15 cellular contexts compared by ENCODE assay signal in the genomic region with DNA sequence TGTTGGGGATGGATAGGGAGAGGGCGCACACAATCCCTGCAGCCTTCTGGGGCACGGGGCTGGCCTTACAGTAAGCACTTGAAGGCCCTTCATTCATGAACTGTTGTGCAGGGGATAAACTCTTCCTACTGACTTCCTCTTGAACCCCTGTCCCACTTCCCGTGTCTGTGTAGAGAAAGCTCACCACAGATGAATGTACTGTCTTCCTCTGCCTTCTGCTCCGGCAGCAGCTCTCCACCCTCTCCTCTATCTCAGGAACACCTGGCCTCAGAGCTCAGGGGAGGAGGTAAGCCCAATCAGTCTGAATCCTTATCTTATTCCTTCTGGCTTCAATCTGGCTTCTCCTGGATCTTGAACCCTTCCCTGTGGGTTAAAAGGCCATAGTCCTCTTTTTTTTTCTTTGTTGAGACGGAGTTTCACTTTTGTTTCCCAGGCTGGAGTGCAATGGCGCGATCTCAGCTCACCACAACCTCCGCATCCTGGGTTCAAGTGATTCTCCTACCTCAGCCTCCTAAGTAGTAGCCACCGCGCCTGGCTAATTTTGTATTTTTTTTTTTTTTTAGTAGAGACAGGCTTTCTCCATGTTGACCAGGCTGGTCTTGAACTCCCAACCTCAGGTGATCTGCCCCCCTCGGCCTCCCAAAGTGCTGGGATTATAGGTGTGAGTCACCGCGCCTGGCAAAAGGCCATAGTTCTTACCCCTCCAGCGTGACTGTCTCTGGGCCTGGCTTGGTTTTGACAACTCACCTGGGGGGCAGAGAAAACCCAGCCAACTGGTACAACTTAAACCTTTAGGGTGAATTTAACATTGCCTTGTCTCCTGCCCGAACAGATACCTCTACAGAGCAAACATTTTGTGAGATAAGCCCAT. TPM values are rescaled to one million over a fixed set of nuclear protein-coding genes. Genes with fewer than 3 reads are reported as not detected.
DNase-seq lines count a peak whose midpoint lies in the region; ATAC-seq, FAIRE-seq and TF ChIP-seq lines count a peak whose summit lies in the region.
"Had no signal": no experiment of that assay in that cellular context is flagged by ENCODE, and none has a peak within 500 bp of the region (broad histone marks: within the 10 kb centered on the region; RNA-seq: fewer than 3 reads in every experiment).

No MANE protein-coding gene starts in this region.

- peak overlapping the region; percentile 38 for H3K9ac ChIP-seq in DND-41 (ENCODE audit: low read depth, low read length)

- H3K4me2 ChIP-seq in DND-41 (ENCODE audit: insufficient read depth, low read length) = peak overlapping the region; percentile 40

- no peaks in the 10 kb centered on the region for H3K9me3 ChIP-seq in DND-41 (ENCODE audit: insufficient read depth, low read length, severe bottlenecking)
- H3K9me3 ChIP-seq in T-helper 17 cell (ENCODE audit: control insufficient read depth, low read length, poor library complexity, severe bottlenecking) = no peaks in the 10 kb centered on the region
- no peaks in the 10 kb centered on the region for H3K9me3 ChIP-seq in naive thymus-derived CD4-positive, alpha-beta T cell (ENCODE audit: control insufficient read depth in 2 of 3, low read length in 3 of 3)
- no peaks in the 10 kb centered on the region for H3K9me3 ChIP-seq in right cardiac atrium (ENCODE audit: control insufficient read depth, low read length)
- H3K9me3 ChIP-seq: BE2C, stomach had no signal

- H2AFZ ChIP-seq in DND-41 (ENCODE audit: low read depth, low read length) = peak overlapping the region; percentile 69

- H3K27me3 Mint-ChIP-seq in T-helper 17 cell = no peaks in the 10 kb centered on the region
- H3K27me3 Mint-ChIP-seq in naive thymus-derived CD4-positive, alpha-beta T cell = peaks cover 0 to 3% (median 0%) of the 10 kb centered on the region in 5 donors
- H3K27me3 Mint-ChIP-seq: memory B cell had no signal

- CTCF ChIA-PET in naive thymus-derived CD4-positive, alpha-beta T cell (lab: Charles Lee) = interaction anchor here (0.8 to 1.2 kb wide), 2 partner anchors 21 to 62 kb away, joined by 3 read pairs; no protein-coding TSS in a partner anchor
- CTCF ChIA-PET in RWPE1 (lab: Yijun Ruan, JAX) = no interaction called here

- peak overlapping the region; percentile 88 for H3K27ac Mint-ChIP-seq in T-helper 17 cell
- peak overlapping the region; percentile 89 to 99 (median 95) for H3K27ac Mint-ChIP-seq in naive thymus-derived CD4-positive, alpha-beta T cell
- H3K27ac Mint-ChIP-seq: H9, memory B cell had no signal

- peaks cover 0 to 4% (median 0%) of the 10 kb centered on the region in 11 donors for H3K9me3 Mint-ChIP-seq in naive thymus-derived CD4-positive, alpha-beta T cell
- H3K9me3 Mint-ChIP-seq: H9, memory B cell had no signal

- ATAC-seq in DND-41 (ENCODE audit: insufficient read depth, low read depth) = peak; percentile 93
- ATAC-seq in T-helper 17 cell = peak; percentile 69
- peak; percentile 46 for ATAC-seq in naive thymus-derived CD4-positive, alpha-beta T cell
- ATAC-seq in right cardiac atrium = no peak

- H3K79me2 ChIP-seq in DND-41 (ENCODE audit: insufficient read depth, low read length) = no peaks in the 10 kb centered on the region

- H4K20me1 ChIP-seq in DND-41 (ENCODE audit: insufficient read depth, low read length) = no peaks in the 10 kb centered on the region

- peaks cover 31% of the 10 kb centered on the region for H3K4me1 Mint-ChIP-seq in T-helper 17 cell
- H3K4me1 Mint-ChIP-seq in naive thymus-derived CD4-positive, alpha-beta T cell = peaks cover 19 to 60% (median 48%) of the 10 kb centered on the region in 7 donors

- no peak for TF ChIP-seq CTCF in DND-41 (IDR thresholded peaks at IDR 0.05; ENCODE audit: borderline replicate concordance, extremely low read depth, low read length, poor library complexity, severe bottlenecking)
- no peak for TF ChIP-seq CTCF in RWPE1 (conservative IDR thresholded peaks at IDR 0.05; ENCODE audit: low read depth)

- peak; percentile 62 for DNase-seq in DND-41
- no peak for DNase-seq in T-helper 17 cell
- peak; percentile 36 for DNase-seq in activated effector memory CD4-positive, alpha-beta T cell treated with Interleukin-2 at 50 U/mL for 16 hours
- peak in 5 of 9 donors; percentile 20 to 41 (median 37) for DNase-seq in naive thymus-derived CD4-positive, alpha-beta T cell
- no peak for DNase-seq in iPS-NIHi7 (ENCODE audit: extremely low spot score)
- no peak for DNase-seq in right cardiac atrium
- no peak for DNase-seq in RWPE1 (ENCODE audit: low spot score)
- no peak for DNase-seq in H54 (ENCODE audit: insufficient read length, low spot score)
- DNase-seq: BE2C, H9, NCI-H187, stomach had no signal

- peaks cover 17% of the 10 kb centered on the region for H3K4me1 ChIP-seq in DND-41 (ENCODE audit: insufficient read depth, low read length)
- peaks cover 18 to 33% of the 10 kb centered on the region in 2 donors for H3K4me1 ChIP-seq in naive thymus-derived CD4-positive, alpha-beta T cell (ENCODE audit: control insufficient read depth in 2 of 2, insufficient read depth in 2 of 2, low read length in 2 of 2)
- H3K4me1 ChIP-seq in right cardiac atrium (ENCODE audit: control insufficient read depth, insufficient read depth, low read length) = no peaks in the 10 kb centered on the region
- H3K4me1 ChIP-seq: BE2C had no signal

- H3K4me3 Mint-ChIP-seq in T-helper 17 cell = peak overlapping the region; percentile 87
- H3K4me3 Mint-ChIP-seq in naive thymus-derived CD4-positive, alpha-beta T cell = peak overlapping the region; percentile 83 to 93 (median 89)
- H3K4me3 Mint-ChIP-seq: H9, memory B cell had no signal

- H3K4me3 ChIP-seq in DND-41 (ENCODE audit: low read depth in 1 of 2, low read length in 2 of 2) = peak overlapping the region in 1 of 2 experiments; percentile 46; a peak in 2 of 4 replicates
- peak overlapping the region; percentile 57 for H3K4me3 ChIP-seq in naive thymus-derived CD4-positive, alpha-beta T cell (ENCODE audit: low read length)
- H3K4me3 ChIP-seq in right cardiac atrium (ENCODE audit: low read length) = no peak overlapping the region
- H3K4me3 ChIP-seq: stomach had no signal

- H3K36me3 ChIP-seq in DND-41 (ENCODE audit: insufficient read depth, low read length) = no peaks in the 10 kb centered on the region
- no peaks in the 10 kb centered on the region for H3K36me3 ChIP-seq in naive thymus-derived CD4-positive, alpha-beta T cell (ENCODE audit: control insufficient read depth in 2 of 3, insufficient read depth in 3 of 3, low read length in 3 of 3)
- H3K36me3 ChIP-seq: BE2C, stomach had no signal

- H3K36me3 Mint-ChIP-seq in T-helper 17 cell (ENCODE audit: low read depth) = no peaks in the 10 kb centered on the region
- H3K36me3 Mint-ChIP-seq in naive thymus-derived CD4-positive, alpha-beta T cell = peaks cover 0 to 30% (median 0%) of the 10 kb centered on the region in 5 donors
- H3K36me3 Mint-ChIP-seq: memory B cell had no signal

- H3K27me3 ChIP-seq in DND-41 (ENCODE audit: insufficient read depth, low read length, poor library complexity) = no peaks in the 10 kb centered on the region
- H3K27me3 ChIP-seq in naive thymus-derived CD4-positive, alpha-beta T cell (ENCODE audit: control insufficient read depth in 2 of 2, insufficient read depth in 2 of 2, low read length in 2 of 2) = no peaks in the 10 kb centered on the region
- no peaks in the 10 kb centered on the region for H3K27me3 ChIP-seq in right cardiac atrium (ENCODE audit: control insufficient read depth, insufficient read depth)
- H3K27me3 ChIP-seq: BE2C had no signal

- WGBS in right cardiac atrium = 85% methylated on average over 15 of the region's 15 CpGs

- no peak for FAIRE-seq in H54 (lab: Jason Lieb, UNC)

- intact Hi-C loops in naive thymus-derived CD4-positive, alpha-beta T cell (cut with micrococcal nuclease) = no loop called here
- intact Hi-C loops in right cardiac atrium (cut with DNase I) = no loop called here

- H3K27ac ChIP-seq in DND-41 (ENCODE audit: low read length) (peak overlapping the region; percentile 73), right cardiac atrium (ENCODE audit: low read length) (no peak overlapping the region), RWPE1 (no peak overlapping the region)
- H3K27ac ChIP-seq in naive thymus-derived CD4-positive, alpha-beta T cell (ENCODE audit: low read depth, low read length) = peak overlapping the region; percentile 66

- no peak for TF ChIP-seq POLR2A in H54 (IDR thresholded peaks at IDR 0.05; ENCODE audit: low read depth, low read length)

- POLR2A ChIA-PET in naive thymus-derived CD4-positive, alpha-beta T cell (lab: Charles Lee) = interaction anchor here (0.8 to 1.8 kb wide), 6 partner anchors 10 to 377 kb away, joined by 3 to 5 read pairs (median 4); partner anchors contain the start of genes NUP88, RNF167, RPAIN and SLC25A11
- POLR2A ChIA-PET in RWPE1 (lab: Yijun Ruan, JAX; ENCODE audit: low non-redundant PET) = no interaction called here

RNA-seq across cellular contexts. Expression of gene SLC52A1, which starts 7.2 kb away (rescaled TPM):
- total RNA-seq in T-helper 17 cell (under 1 TPM in 1 of 2 donors, not detected in 1; 0.12 TPM), right cardiac atrium (not detected)
- total RNA-seq in naive thymus-derived CD4-positive, alpha-beta T cell = under 1 TPM in 4 of 5 experiments, not detected in 1; 0.16 to 0.44 (median 0.28) TPM
- polyA plus RNA-seq in naive thymus-derived CD4-positive, alpha-beta T cell = under 1 TPM in 1 of 2 donors, not detected in 1; 0.14 TPM
- polyA plus RNA-seq in right cardiac atrium = not detected
- total RNA-seq: cardiac septum, osteocyte, stomach had no signal

RNA-seq across cellular contexts. Expression of gene ZFP3, which starts 35.9 kb away (rescaled TPM):
- total RNA-seq in T-helper 17 cell = 1 to 10 TPM; 2.5 to 3.6 TPM
- 10 to 100 TPM in 2 of 5 experiments, 1 to 10 TPM in 3; 3.5 to 14.8 (median 5.7) TPM for total RNA-seq in naive thymus-derived CD4-positive, alpha-beta T cell
- 1 to 10 TPM; 1.4 to 1.6 TPM for polyA plus RNA-seq in naive thymus-derived CD4-positive, alpha-beta T cell
- 10 to 100 TPM; 11.7 to 14.2 (median 12.0) TPM for total RNA-seq in right cardiac atrium
- 5.4 TPM for polyA plus RNA-seq in right cardiac atrium

RNA-seq across cellular contexts. Expression of gene KIF1C, which starts 44.6 kb away (rescaled TPM):
- total RNA-seq in T-helper 17 cell (10 to 100 TPM; 15.4 to 19.3 TPM), right cardiac atrium (100 to 1,000 TPM; 519 to 727 (median 570) TPM)
- total RNA-seq in naive thymus-derived CD4-positive, alpha-beta T cell = 10 to 100 TPM; 11.5 to 46.5 (median 21.0) TPM
- 1 to 10 TPM; 3.0 to 3.4 TPM for polyA plus RNA-seq in naive thymus-derived CD4-positive, alpha-beta T cell
- 406 TPM for polyA plus RNA-seq in right cardiac atrium

RNA-seq across cellular contexts. Expression of gene INCA1, which starts 45.1 kb away (rescaled TPM):
- total RNA-seq in T-helper 17 cell (not detected), right cardiac atrium (1 to 10 TPM; 2.2 to 3.8 (median 3.2) TPM)
- total RNA-seq in naive thymus-derived CD4-positive, alpha-beta T cell = under 1 TPM in 4 of 5 experiments, not detected in 1; 0.38 to 0.42 (median 0.41) TPM
- not detected for polyA plus RNA-seq in naive thymus-derived CD4-positive, alpha-beta T cell
- 5.0 TPM for polyA plus RNA-seq in right cardiac atrium

RNA-seq across cellular contexts. Expression of gene CAMTA2, which starts 54.9 kb away (rescaled TPM):
- total RNA-seq in T-helper 17 cell (10 to 100 TPM; 59.9 to 63.5 TPM), right cardiac atrium (10 to 100 TPM; 35.3 to 44.4 (median 40.3) TPM)
- total RNA-seq in naive thymus-derived CD4-positive, alpha-beta T cell = 10 to 100 TPM; 55.2 to 90.0 (median 64.1) TPM
- 10 to 100 TPM in 1 of 2 donors, 1 to 10 TPM in 1; 9.7 to 20.5 TPM for polyA plus RNA-seq in naive thymus-derived CD4-positive, alpha-beta T cell
- polyA plus RNA-seq in right cardiac atrium = 43.5 TPM

Comparison
In these comparisons a context has a peak if more than half of its experiments do, and no peak if none do; other contexts are left out.
1. ATAC-seq: peak in DND-41 (single experiment), T-helper 17 cell (single experiment) and naive thymus-derived CD4-positive, alpha-beta T cell (single experiment); none in right cardiac atrium (0 of 2).
2. DNase-seq: peak in DND-41 (single experiment), activated effector memory CD4-positive, alpha-beta T cell treated with Interleukin-2 at 50 U/mL for 16 hours (single experiment) and naive thymus-derived CD4-positive, alpha-beta T cell (5 of 9); none in T-helper 17 cell (0 of 3), iPS-NIHi7 (single experiment), right cardiac atrium (0 of 3), RWPE1 (single experiment) and H54 (single experiment).
3. H3K27ac ChIP-seq: peak in DND-41 (single experiment) and naive thymus-derived CD4-positive, alpha-beta T cell (single experiment); none in right cardiac atrium (single experiment) and RWPE1 (single experiment).
4. RNA of gene KIF1C, which starts 44.6 kb away (total RNA-seq): 519 to 727 TPM in right cardiac atrium; 11.5 to 46.5 TPM in naive thymus-derived CD4-positive, alpha-beta T cell and 15.4 to 19.3 TPM in T-helper 17 cell; every median in the first group is over 10 times any median in the second.